In genomic region chr10:118544401-118544948, GRCh38 we compare ENCODE assay signal across 27 cellular contexts. TPM values are rescaled to one million over a fixed set of nuclear protein-coding genes. Genes with fewer than 3 reads are reported as not detected.
DNase-seq lines count a peak whose midpoint lies in the region; ATAC-seq, FAIRE-seq and TF ChIP-seq lines count a peak whose summit lies in the region.
"Had no signal": no experiment of that assay in that cellular context is flagged by ENCODE, and none has a peak within 500 bp of the region (broad histone marks: within the 10 kb centered on the region; RNA-seq: fewer than 3 reads in every experiment).

No MANE protein-coding gene starts in this region.

- H3K9me2 ChIP-seq in SK-N-SH, result no peaks in the 10 kb centered on the region
- no peaks in the 10 kb centered on the region for H3K9me2 ChIP-seq in Loucy (replicated peaks; ENCODE audit: low read depth, low read length)

- H3K79me2 ChIP-seq in SK-N-SH (ENCODE audit: insufficient read depth), result no peaks in the 10 kb centered on the region
- H3K79me2 ChIP-seq in Loucy (ENCODE audit: insufficient read depth, low read length), result no peaks in the 10 kb centered on the region

- TF ChIP-seq CTCF in SK-N-SH (IDR thresholded peaks at IDR 0.05), result 0 out of 2 replicates have a peak, but pooled peaks have one; percentile 4
- peak; percentile 33; the same call in 1 of the 2 replicates for TF ChIP-seq CTCF in Loucy (conservative IDR thresholded peaks at IDR 0.05; ENCODE audit: low read length)
- TF ChIP-seq CTCF in osteocyte (IDR thresholded peaks at IDR 0.05), result no peak

- H3F3A ChIP-seq in SK-N-SH (replicated peaks; ENCODE audit: insufficient read depth) (no peaks in the 10 kb centered on the region), Loucy (ENCODE audit: low read depth) (no peaks in the 10 kb centered on the region)

- CTCF ChIA-PET in SK-N-SH (lab: Yijun Ruan, JAX), result interaction anchor here (0.5 to 4.9 kb wide), 30 partner anchors 9 to 1326 kb away, joined by 3 to 34 read pairs (median 4); no protein-coding TSS in a partner anchor
- CTCF ChIA-PET in activated CD8-positive, alpha-beta T cell treated with anti-CD3 and anti-CD28 coated beads, Interleukin-2, amount 10 ng/mL, durations not matched to agents 7 days and 5 days (lab: Charles Lee), result interaction anchor here (0.6 to 3.8 kb wide), 12 partner anchors 9 to 203 kb away, joined by 3 to 23 read pairs (median 3); no protein-coding TSS in a partner anchor
- CTCF ChIA-PET in activated CD4-positive, alpha-beta memory T cell treated with anti-CD3 and anti-CD28 coated beads for 36 hours (lab: Charles Lee), result interaction anchor here (0.6 to 1.7 kb wide), 7 partner anchors 9 to 1048 kb away, joined by 3 to 10 read pairs (median 3); no protein-coding TSS in a partner anchor

- H3K9me3 Mint-ChIP-seq in activated CD8-positive, alpha-beta T cell treated with anti-CD3 and anti-CD28 coated beads, Interleukin-2, amount 10 ng/mL, durations not matched to agents 7 days and 5 days (ENCODE audit: insufficient read depth), result no peaks in the 10 kb centered on the region
- no peaks in the 10 kb centered on the region for H3K9me3 Mint-ChIP-seq in osteocyte (ENCODE audit: unreplicated experiment)
- H3K9me3 Mint-ChIP-seq in activated CD4-positive, alpha-beta memory T cell treated with anti-CD3 and anti-CD28 coated beads for 36 hours, result no peaks in the 10 kb centered on the region
- H3K9me3 Mint-ChIP-seq: activated naive CD8-positive, alpha-beta T cell treated with anti-CD3 and anti-CD28 coated beads, Interleukin-2, amount 10 ng/mL, durations not matched to agents 7 days and 5 days; activated T-cell treated with anti-CD3 and anti-CD28 coated beads, Interleukin-2, amount 50 U/mL, for 4 hours; CD4-positive, CD25-positive, alpha-beta regulatory T cell; stimulated activated naive CD8-positive, alpha-beta T cell treated with anti-CD3 and anti-CD28 coated beads, Interleukin-15, Interleukin-2, amounts not matched to agents 100 ng/mL and 50 ng/mL, for 24 hours; T-helper 2 cell treated with Interferon-gamma antibody and Interleukin-4, amounts not matched to agents 5 μg/mL and 100 μg/mL, for 36 hours had no signal

- TF ChIP-seq RAD21 in SK-N-SH (IDR thresholded peaks at IDR 0.05; ENCODE audit: low read length), result no peak

- TF ChIP-seq EP300 in SK-N-SH (IDR thresholded peaks at IDR 0.05; ENCODE audit: borderline replicate concordance in 1 of 2, low read depth in 1 of 2, low read length in 1 of 2), result no peak

- H3K4me2 ChIP-seq in SK-N-SH (no peak overlapping the region), Loucy (ENCODE audit: low read depth, low read length, poor library complexity, severe bottlenecking) (no peak overlapping the region)

- FAIRE-seq in frontal cortex (lab: Jason Lieb, UNC), result no peak
- FAIRE-seq: islet of Langerhans had no signal

- no peak overlapping the region for H3K4me3 Mint-ChIP-seq in activated CD8-positive, alpha-beta T cell treated with anti-CD3 and anti-CD28 coated beads, Interleukin-2, amount 10 ng/mL, durations not matched to agents 7 days and 5 days
- H3K4me3 Mint-ChIP-seq in osteocyte (ENCODE audit: unreplicated experiment), result no peak overlapping the region
- no peak overlapping the region for H3K4me3 Mint-ChIP-seq in activated CD4-positive, alpha-beta memory T cell treated with anti-CD3 and anti-CD28 coated beads for 36 hours
- H3K4me3 Mint-ChIP-seq: activated naive CD8-positive, alpha-beta T cell treated with anti-CD3 and anti-CD28 coated beads, Interleukin-2, amount 10 ng/mL, durations not matched to agents 7 days and 5 days; activated T-cell treated with anti-CD3 and anti-CD28 coated beads, Interleukin-2, amount 50 U/mL, for 4 hours; CD4-positive, CD25-positive, alpha-beta regulatory T cell; stimulated activated naive CD8-positive, alpha-beta T cell treated with anti-CD3 and anti-CD28 coated beads, Interleukin-15, Interleukin-2, amounts not matched to agents 100 ng/mL and 50 ng/mL, for 24 hours; T-helper 2 cell treated with Interferon-gamma antibody and Interleukin-4, amounts not matched to agents 5 μg/mL and 100 μg/mL, for 36 hours had no signal

- H3K4me1 Mint-ChIP-seq in activated CD8-positive, alpha-beta T cell treated with anti-CD3 and anti-CD28 coated beads, Interleukin-2, amount 10 ng/mL, durations not matched to agents 7 days and 5 days (ENCODE audit: low read depth), result peaks cover 5% of the 10 kb centered on the region
- H3K4me1 Mint-ChIP-seq in osteocyte (ENCODE audit: unreplicated experiment), result no peaks in the 10 kb centered on the region
- H3K4me1 Mint-ChIP-seq in activated CD4-positive, alpha-beta memory T cell treated with anti-CD3 and anti-CD28 coated beads for 36 hours (ENCODE audit: low read depth), result no peaks in the 10 kb centered on the region

- no peaks in the 10 kb centered on the region for H3K36me3 Mint-ChIP-seq in activated CD8-positive, alpha-beta T cell treated with anti-CD3 and anti-CD28 coated beads, Interleukin-2, amount 10 ng/mL, durations not matched to agents 7 days and 5 days (ENCODE audit: low read depth)
- H3K36me3 Mint-ChIP-seq in osteocyte (ENCODE audit: unreplicated experiment), result no peaks in the 10 kb centered on the region
- no peaks in the 10 kb centered on the region for H3K36me3 Mint-ChIP-seq in activated CD4-positive, alpha-beta memory T cell treated with anti-CD3 and anti-CD28 coated beads for 36 hours
- H3K36me3 Mint-ChIP-seq: activated naive CD8-positive, alpha-beta T cell treated with anti-CD3 and anti-CD28 coated beads, Interleukin-2, amount 10 ng/mL, durations not matched to agents 7 days and 5 days; CD4-positive, CD25-positive, alpha-beta regulatory T cell had no signal

- H4K20me1 ChIP-seq in SK-N-SH (ENCODE audit: insufficient read depth) (no peaks in the 10 kb centered on the region), Loucy (ENCODE audit: insufficient read depth, low read length, poor library complexity, severe bottlenecking) (no peaks in the 10 kb centered on the region)

- intact Hi-C loops in activated CD4-positive, alpha-beta memory T cell treated with anti-CD3 and anti-CD28 coated beads for 36 hours (cut with micrococcal nuclease), result no loop called here

- H2AFZ ChIP-seq in SK-N-SH (ENCODE audit: low read depth) (no peak overlapping the region), Loucy (ENCODE audit: low read length) (no peak overlapping the region)

- H3K36me3 ChIP-seq in SK-N-SH (replicated peaks in 1 of 2; ENCODE audit: control insufficient read depth in 1 of 2, insufficient read depth in 2 of 2, low read length in 1 of 2), result no peaks in the 10 kb centered on the region
- H3K36me3 ChIP-seq in Loucy (ENCODE audit: insufficient read depth, low read length), result no peaks in the 10 kb centered on the region
- H3K36me3 ChIP-seq: colonic mucosa, HAP-1, left ventricle myocardium inferior, neutrophil, spleen had no signal

- no peak overlapping the region for H3K27ac ChIP-seq in SK-N-SH (ENCODE audit: low read depth in 2 of 2, low read length in 1 of 2)
- H3K27ac ChIP-seq: colonic mucosa, left ventricle myocardium inferior, neutrophil, spleen, testis had no signal

- H3K27me3 ChIP-seq in SK-N-SH (ENCODE audit: insufficient read depth), result no peaks in the 10 kb centered on the region; the same call in 1 of the 2 replicates
- no peaks in the 10 kb centered on the region for H3K27me3 ChIP-seq in Loucy (ENCODE audit: insufficient read depth, low read length, poor library complexity, severe bottlenecking)
- H3K27me3 ChIP-seq: colonic mucosa, testis had no signal

- H3K4me3 ChIP-seq in SK-N-SH (ENCODE audit: low read depth in 2 of 2, low read length in 1 of 2), result no peak overlapping the region
- H3K4me3 ChIP-seq in Loucy (ENCODE audit: low read length, poor library complexity, severe bottlenecking), result no peak overlapping the region
- H3K4me3 ChIP-seq: colonic mucosa, HAP-1, left ventricle myocardium inferior, spleen, testis had no signal

- no peak overlapping the region for H3K9ac ChIP-seq in SK-N-SH
- no peak overlapping the region for H3K9ac ChIP-seq in Loucy (ENCODE audit: low read depth, low read length, poor library complexity, severe bottlenecking)

- DNase-seq in SK-N-SH (no peak), osteocyte (ENCODE audit: extremely low spot score, unreplicated experiment) (peak; percentile 59), frontal cortex (ENCODE audit: low spot score in 2 of 2) (no peak), NCI-H146 (lab: John Stamatoyannopoulos, UW) (no peak)
- no peak for DNase-seq in activated CD8-positive, alpha-beta T cell treated with anti-CD3 and anti-CD28 coated beads, Interleukin-2, amount 10 ng/mL, durations not matched to agents 7 days and 5 days
- no peak for DNase-seq in activated CD4-positive, alpha-beta memory T cell treated with anti-CD3 and anti-CD28 coated beads for 36 hours
- DNase-seq: aorta, spleen had no signal

- H3K9me3 ChIP-seq in SK-N-SH (no peaks in the 10 kb centered on the region), Loucy (ENCODE audit: insufficient read depth, low read depth, low read length) (no peaks in the 10 kb centered on the region)
- H3K9me3 ChIP-seq: colonic mucosa, HAP-1, left ventricle myocardium inferior, neutrophil, testis had no signal

- no peaks in the 10 kb centered on the region; a peak in 1 of 4 replicates for H3K4me1 ChIP-seq in SK-N-SH (ENCODE audit: control insufficient read depth in 1 of 2, insufficient read depth in 2 of 2, low read depth in 1 of 2, low read length in 1 of 2)
- H3K4me1 ChIP-seq in Loucy (ENCODE audit: insufficient read depth, low read length, poor library complexity, severe bottlenecking), result no peaks in the 10 kb centered on the region
- H3K4me1 ChIP-seq: colonic mucosa, HAP-1, left ventricle myocardium inferior, spleen, testis had no signal

- no peak for ATAC-seq in SK-N-SH treated with all-trans-retinoic acid at 6 μM for 48 hours
- peak; percentile 13 for ATAC-seq in activated CD8-positive, alpha-beta T cell treated with anti-CD3 and anti-CD28 coated beads, Interleukin-2, amount 10 ng/mL, durations not matched to agents 7 days and 5 days

- WGBS in SK-N-SH (ENCODE audit: low lambda C conversion rate), result 6% methylated on average over 3 of the region's 4 CpGs

- H3K27ac Mint-ChIP-seq in activated CD8-positive, alpha-beta T cell treated with anti-CD3 and anti-CD28 coated beads, Interleukin-2, amount 10 ng/mL, durations not matched to agents 7 days and 5 days, result no peak overlapping the region
- no peak overlapping the region for H3K27ac Mint-ChIP-seq in osteocyte (ENCODE audit: unreplicated experiment)
- no peak overlapping the region for H3K27ac Mint-ChIP-seq in activated CD4-positive, alpha-beta memory T cell treated with anti-CD3 and anti-CD28 coated beads for 36 hours
- H3K27ac Mint-ChIP-seq: activated naive CD8-positive, alpha-beta T cell treated with anti-CD3 and anti-CD28 coated beads, Interleukin-2, amount 10 ng/mL, durations not matched to agents 7 days and 5 days; CD4-positive, CD25-positive, alpha-beta regulatory T cell; stimulated activated naive CD8-positive, alpha-beta T cell treated with anti-CD3 and anti-CD28 coated beads, Interleukin-15, Interleukin-2, amounts not matched to agents 100 ng/mL and 50 ng/mL, for 24 hours; T-helper 2 cell treated with Interferon-gamma antibody and Interleukin-4, amounts not matched to agents 5 μg/mL and 100 μg/mL, for 36 hours had no signal

- POLR2A ChIA-PET in SK-N-SH (lab: Yijun Ruan, JAX), result no interaction called here
- POLR2A ChIA-PET in activated CD8-positive, alpha-beta T cell treated with anti-CD3 and anti-CD28 coated beads, Interleukin-2, amount 10 ng/mL, durations not matched to agents 7 days and 5 days (lab: Charles Lee), result no interaction called here
- POLR2A ChIA-PET in activated CD4-positive, alpha-beta memory T cell treated with anti-CD3 and anti-CD28 coated beads for 36 hours (lab: Charles Lee), result no interaction called here

- H3K27me3 Mint-ChIP-seq in activated CD8-positive, alpha-beta T cell treated with anti-CD3 and anti-CD28 coated beads, Interleukin-2, amount 10 ng/mL, durations not matched to agents 7 days and 5 days (ENCODE audit: low read depth), result peaks cover 32% of the 10 kb centered on the region
- H3K27me3 Mint-ChIP-seq in osteocyte (ENCODE audit: unreplicated experiment), result peaks cover 9% of the 10 kb centered on the region
- H3K27me3 Mint-ChIP-seq in activated CD4-positive, alpha-beta memory T cell treated with anti-CD3 and anti-CD28 coated beads for 36 hours, result peaks cover 35% of the 10 kb centered on the region

RNA-seq across cellular contexts. Expression of gene PRLHR, which starts 51.0 kb away (rescaled TPM):
- 0.03 TPM in 1 of 2 replicates, not detected in the other for polyA plus RNA-seq in SK-N-SH (2012; rRNA removed)
- under 0.01 TPM in 2 replicates for polyA plus RNA-seq in SK-N-SH (2012; cell fraction: cytosol; rRNA removed)
- polyA plus RNA-seq in SK-N-SH (2012; cell fraction: nucleus; rRNA removed), result not detected in 2 replicates
- total RNA-seq in activated CD8-positive, alpha-beta T cell treated with anti-CD3 and anti-CD28 coated beads, Interleukin-2, amount 10 ng/mL, durations not matched to agents 7 days and 5 days, result not detected
- total RNA-seq in osteocyte (not detected in 2 replicates), frontal cortex (2.4 TPM)
- total RNA-seq in activated CD4-positive, alpha-beta memory T cell treated with anti-CD3 and anti-CD28 coated beads for 36 hours, result not detected
- total RNA-seq: activated naive CD8-positive, alpha-beta T cell treated with anti-CD3 and anti-CD28 coated beads, Interleukin-2, amount 10 ng/mL, durations not matched to agents 7 days and 5 days; activated T-cell treated with anti-CD3 and anti-CD28 coated beads, Interleukin-2, amount 50 U/mL, for 4 hours; aorta; CD4-positive, CD25-positive, alpha-beta regulatory T cell; colonic mucosa; Daoy; glomerular endothelial cell; left ventricle myocardium inferior; mesenteric fat pad; posterior vena cava; Right ventricle myocardium inferior; spleen; ureter had no signal
- polyA plus RNA-seq: aorta; CD4-positive, CD25-positive, alpha-beta regulatory T cell; spleen had no signal
